Comparison of ENCODE assay signal across 1 cellular context in genomic region chr10:73779539-73780197, GRCh38.
TF ChIP-seq lines count a peak whose summit lies in the region.

No MANE protein-coding gene starts in this region.

TF ChIP-seq in WTC11, 78 proteins besides CTCF, POLR2A, EP300 and RAD21 (continued from another document):
- TF ChIP-seq ARID4B (CRISPR knock-in tag; IDR thresholded peaks at IDR 0.05; ENCODE audit: borderline replicate concordance) (no peak), ZNF138 (CRISPR knock-in tag; conservative IDR thresholded peaks at IDR 0.05) (no peak), FOXP4 (CRISPR knock-in tag; IDR thresholded peaks at IDR 0.05) (no peak), ZNF416 (CRISPR knock-in tag; IDR thresholded peaks at IDR 0.05) (no peak)
